10 cellular contexts compared by ENCODE assay signal in genomic region chr9:85263288-85263687, GRCh38.
"Had no signal": no experiment of that assay in that cellular context is flagged by ENCODE, and none has a peak within 500 bp of the region (broad histone marks: within the 10 kb centered on the region; RNA-seq: fewer than 3 reads in every experiment).

No MANE protein-coding gene starts in this region.

- H3K4me3 Mint-ChIP-seq: GM23338, H9 had no signal

- H3K27ac ChIP-seq: HL-60, KMS-11 had no signal

- H3K27ac Mint-ChIP-seq: GM23338, H9, IgD-negative memory B cell had no signal

- DNase-seq: H9, HCEC 1CT, KBM-7 had no signal

- H3K9me3 Mint-ChIP-seq: GM23338, H9, IgD-negative memory B cell had no signal

- H3K4me3 ChIP-seq: GM23338 had no signal

- H2AFZ ChIP-seq: GM23338 had no signal

- H3K9ac ChIP-seq: KMS-11 had no signal

- H3K4me2 ChIP-seq: GM23338, KMS-11 had no signal

- ATAC-seq: GM23338, HepG2 had no signal

- FAIRE-seq: H1, H54, HepG2 had no signal

- H3K4me1 Mint-ChIP-seq: IgD-negative memory B cell had no signal
